Comparison of ENCODE assay signal across 12 cellular contexts in genomic region chr1:10612446-10613160, GRCh38.
"Had no signal": no experiment of that assay in that cellular context is flagged by ENCODE, and none has a peak within 500 bp of the region (broad histone marks: within the 10 kb centered on the region; RNA-seq: fewer than 3 reads in every experiment).

No MANE protein-coding gene starts in this region.

- H3K9me3 ChIP-seq: esophagus muscularis mucosa, left lung, tibial nerve had no signal

- H3K27me3 ChIP-seq: dorsolateral prefrontal cortex, esophagus muscularis mucosa, left lung, tibial nerve had no signal

- H3K36me3 ChIP-seq: tibial nerve had no signal

- H3K4me3 ChIP-seq: dorsolateral prefrontal cortex, esophagus muscularis mucosa, left lung, smooth muscle cell, tibial nerve had no signal

- DNase-seq: activated CD4-positive, CD25-positive, alpha-beta regulatory T cell; activated effector memory CD4-positive, alpha-beta T cell treated with Interleukin-2 at 50 U/mL for 16 hours; activated T-cell treated with anti-CD3 and anti-CD28 coated beads, Interleukin-2, amount 50 U/mL, for 24 hours; amygdala; foreskin fibroblast; left lung; mesenchymal stem cell; T-helper 17 cell had no signal

- H3K4me1 ChIP-seq: left lung had no signal

- H3K27ac ChIP-seq: dorsolateral prefrontal cortex, esophagus muscularis mucosa, left lung, tibial nerve had no signal
